Comparison of ENCODE assay signal across 9 cellular contexts in genomic region chr15:74783808-74784175, GRCh38. TPM values are rescaled to one million over a fixed set of nuclear protein-coding genes. Genes with fewer than 3 reads are reported as not detected.
DNase-seq lines count a peak whose midpoint lies in the region; ATAC-seq and TF ChIP-seq lines count a peak whose summit lies in the region.
"Had no signal": no experiment of that assay in that cellular context is flagged by ENCODE, and none has a peak within 500 bp of the region (broad histone marks: within the 10 kb centered on the region; RNA-seq: fewer than 3 reads in every experiment).

No MANE protein-coding gene starts in this region.

- H3K27me3 ChIP-seq in CD8-positive, alpha-beta T cell (ENCODE audit: insufficient read depth, low read length): no peaks in the 10 kb centered on the region
- H3K27me3 ChIP-seq in OCI-LY1 (ENCODE audit: insufficient read depth, low read length): no peaks in the 10 kb centered on the region
- no peaks in the 10 kb centered on the region for H3K27me3 ChIP-seq in effector memory CD4-positive, alpha-beta T cell (replicated peaks; ENCODE audit: control insufficient read depth, insufficient read depth, low read length, poor library complexity, severe bottlenecking)
- no peaks in the 10 kb centered on the region for H3K27me3 ChIP-seq in neutrophil

- peak overlapping the region; percentile 93 for H3K27ac Mint-ChIP-seq in CD8-positive, alpha-beta T cell

- H2AFZ ChIP-seq in OCI-LY1 (ENCODE audit: low read length): no peak overlapping the region

- no peak for TF ChIP-seq CTCF in CD8-positive, alpha-beta T cell (IDR thresholded peaks at IDR 0.05)
- TF ChIP-seq CTCF in OCI-LY1 (IDR thresholded peaks at IDR 0.05; ENCODE audit: low read length) (no peak), neutrophil (IDR thresholded peaks at IDR 0.05) (no peak)

- peak overlapping the region; percentile 97 for H3K4me2 ChIP-seq in OCI-LY1 (ENCODE audit: low read length)

- peak overlapping the region; percentile 93 for H3K4me3 ChIP-seq in CD8-positive, alpha-beta T cell (ENCODE audit: low read depth, low read length)
- H3K4me3 ChIP-seq in OCI-LY1 (ENCODE audit: low read depth, low read length, poor library complexity, severe bottlenecking): peak overlapping the region; percentile 97
- peak overlapping the region; percentile 99 for H3K4me3 ChIP-seq in effector memory CD4-positive, alpha-beta T cell (ENCODE audit: insufficient read depth, low read depth, low read length, poor library complexity, severe bottlenecking)
- H3K4me3 ChIP-seq in neutrophil (ENCODE audit: low read depth in 1 of 2, low read length in 1 of 2): peak overlapping the region; percentile 95 to 99

- no peak for DNase-seq in CD8-positive, alpha-beta T cell
- DNase-seq in effector memory CD4-positive, alpha-beta T cell: no peak
- DNase-seq in NCI-H187 treated with DMSO at 0.1 percent for 48 hours (lab: John Stamatoyannopoulos, UW) (no peak), NCI-H526 (lab: John Stamatoyannopoulos, UW) (no peak)
- DNase-seq: islet precursor cell had no signal

- ATAC-seq in CD8-positive, alpha-beta T cell: no peak
- no peak for ATAC-seq in GM21717 (IDR thresholded peaks at IDR 0.05; ENCODE audit: unreplicated experiment)
- ATAC-seq in HG02798 (IDR thresholded peaks at IDR 0.05; ENCODE audit: poor library complexity, unreplicated experiment): no peak

- H4K20me1 ChIP-seq in OCI-LY1 (ENCODE audit: insufficient read depth, low read length): no peaks in the 10 kb centered on the region

- no peaks in the 10 kb centered on the region for H3K9me3 ChIP-seq in CD8-positive, alpha-beta T cell (ENCODE audit: low read length)
- no peaks in the 10 kb centered on the region for H3K9me3 ChIP-seq in OCI-LY1 (ENCODE audit: low read length)
- no peaks in the 10 kb centered on the region for H3K9me3 ChIP-seq in effector memory CD4-positive, alpha-beta T cell (ENCODE audit: control insufficient read depth, low read length)
- no peaks in the 10 kb centered on the region for H3K9me3 ChIP-seq in neutrophil

- H3K79me2 ChIP-seq in OCI-LY1 (ENCODE audit: insufficient read depth, low read length): peaks cover 22% of the 10 kb centered on the region

- H3K36me3 Mint-ChIP-seq in CD8-positive, alpha-beta T cell: peaks cover 17% of the 10 kb centered on the region

- H3K4me1 Mint-ChIP-seq in CD8-positive, alpha-beta T cell (ENCODE audit: low read depth): peaks cover 64% of the 10 kb centered on the region

- peak overlapping the region; percentile 99 for H3K9ac ChIP-seq in OCI-LY1 (ENCODE audit: low read length)

- peak overlapping the region; percentile 83 for H3K4me3 Mint-ChIP-seq in CD8-positive, alpha-beta T cell

- CTCF ChIA-PET in CD8-positive, alpha-beta T cell (lab: Charles Lee): interaction anchor here (0.7 to 38.4 kb wide), 10 partner anchors 6 to 405 kb away, joined by 3 to 1956 read pairs (median 4); partner anchors contain the start of genes CSK and LMAN1L

- no peaks in the 10 kb centered on the region for H3K9me3 Mint-ChIP-seq in CD8-positive, alpha-beta T cell

- peaks cover 34% of the 10 kb centered on the region for H3F3A ChIP-seq in OCI-LY1 (ENCODE audit: insufficient read depth, low read length)

- peak overlapping the region; percentile 74 for H3K27ac ChIP-seq in CD8-positive, alpha-beta T cell (ENCODE audit: low read depth, low read length)
- H3K27ac ChIP-seq in OCI-LY1 (ENCODE audit: low read depth, low read length, poor library complexity, severe bottlenecking) (peak overlapping the region; percentile 99), neutrophil (peak overlapping the region; percentile 100)
- H3K27ac ChIP-seq in effector memory CD4-positive, alpha-beta T cell (ENCODE audit: insufficient read depth, low read length, poor library complexity, severe bottlenecking): peak overlapping the region; percentile 90

- no peaks in the 10 kb centered on the region for H3K36me3 ChIP-seq in CD8-positive, alpha-beta T cell (ENCODE audit: insufficient read depth, low read length)
- peaks cover 41% of the 10 kb centered on the region; the same call in 1 of the 2 replicates for H3K36me3 ChIP-seq in OCI-LY1 (ENCODE audit: insufficient read depth, low read length)
- H3K36me3 ChIP-seq in effector memory CD4-positive, alpha-beta T cell (ENCODE audit: control insufficient read depth, insufficient read depth, low read length): no peaks in the 10 kb centered on the region
- H3K36me3 ChIP-seq in neutrophil: peaks cover 12% of the 10 kb centered on the region

- intact Hi-C loops in CD8-positive, alpha-beta T cell (cut with DNase I, micrococcal nuclease): loop anchor here (2.0 to 10.0 kb wide), 4 partner anchors 59 to 861 kb away; partner anchors contain the start of genes COX5A (in 1 of the 2), IMP3 (in 1 of the 2), SNUPN (in 1 of the 2) and SNX33 (in 1 of the 2)

- H3K4me1 ChIP-seq in CD8-positive, alpha-beta T cell (ENCODE audit: insufficient read depth, low read length): peaks cover 68% of the 10 kb centered on the region
- H3K4me1 ChIP-seq in OCI-LY1 (ENCODE audit: insufficient read depth, low read length, severe bottlenecking) (peaks cover 87% of the 10 kb centered on the region), neutrophil (ENCODE audit: control insufficient read depth in 1 of 2, insufficient read depth in 1 of 2, low read depth in 1 of 2, low read length in 1 of 2) (peaks cover 81 to 92% of the 10 kb centered on the region in 2 experiments)
- H3K4me1 ChIP-seq in effector memory CD4-positive, alpha-beta T cell (ENCODE audit: control insufficient read depth, insufficient read depth, low read length, poor library complexity, severe bottlenecking): peaks cover 77% of the 10 kb centered on the region

- POLR2A ChIA-PET in CD8-positive, alpha-beta T cell (lab: Charles Lee): interaction anchor here (2.0 to 21.8 kb wide), 2 partner anchors 10 to 12 kb away, joined by 10 to 512 read pairs; no protein-coding TSS in a partner anchor

- no peaks in the 10 kb centered on the region for H3K27me3 Mint-ChIP-seq in CD8-positive, alpha-beta T cell (ENCODE audit: low read depth)

- no peaks in the 10 kb centered on the region for H3K9me2 ChIP-seq in OCI-LY1 (ENCODE audit: low read depth, low read length)

RNA-seq across cellular contexts. Expression of gene CSK, which starts 1.9 kb away (rescaled TPM):
- 100 to 1,000 TPM in 1 of 2 experiments, 10 to 100 TPM in 1; 99.5 to 118 TPM for total RNA-seq in CD8-positive, alpha-beta T cell

RNA-seq across cellular contexts. Expression of gene LMAN1L, which starts 28.8 kb away (rescaled TPM):
- total RNA-seq in CD8-positive, alpha-beta T cell: not detected

RNA-seq across cellular contexts. Expression of gene CYP1A2, which starts 35.1 kb away (rescaled TPM):
- not detected for total RNA-seq in CD8-positive, alpha-beta T cell

RNA-seq across cellular contexts. Expression of gene CPLX3, which starts 42.6 kb away (rescaled TPM):
- total RNA-seq in CD8-positive, alpha-beta T cell: under 1 TPM; 0.19 to 0.36 TPM

RNA-seq across cellular contexts. Expression of gene CYP1A1, which starts 58.5 kb away (rescaled TPM):
- total RNA-seq in CD8-positive, alpha-beta T cell: not detected
